ENCODE assay signal across 23 cellular contexts in the genomic region with DNA sequence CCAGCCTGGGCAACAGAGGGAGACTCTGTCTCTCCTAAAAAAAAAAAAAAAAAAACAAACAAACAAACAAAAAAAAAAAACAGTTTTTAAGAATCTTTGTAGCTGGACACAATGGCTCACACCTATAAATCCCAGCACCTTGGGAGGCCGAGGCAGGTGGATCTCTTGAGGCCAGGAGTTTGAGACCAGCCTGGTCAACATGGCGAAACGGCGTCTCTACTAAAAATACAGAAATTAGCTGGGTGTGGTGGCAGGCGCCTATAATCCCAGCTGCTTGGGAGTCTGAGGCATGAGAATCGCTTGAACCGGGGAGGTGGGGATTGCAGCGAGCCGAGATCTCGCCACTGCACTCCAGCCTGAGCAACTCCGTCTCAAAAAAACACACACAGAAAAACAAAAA. TPM values are rescaled to one million over a fixed set of nuclear protein-coding genes. Genes with fewer than 3 reads are reported as not detected.
DNase-seq lines count a peak whose midpoint lies in the region; ATAC-seq and TF ChIP-seq lines count a peak whose summit lies in the region.
"Had no signal": no experiment of that assay in that cellular context is flagged by ENCODE, and none has a peak within 500 bp of the region (broad histone marks: within the 10 kb centered on the region; RNA-seq: fewer than 3 reads in every experiment).

No MANE protein-coding gene starts in this region.

- intact Hi-C loops in esophagus muscularis mucosa (cut with DNase I) = no loop called here

- no peak for TF ChIP-seq POLR2A in esophagus muscularis mucosa (IDR thresholded peaks at IDR 0.05; ENCODE audit: low read depth)

- ATAC-seq in GM21447 (IDR thresholded peaks at IDR 0.05; ENCODE audit: unreplicated experiment) = no peak
- ATAC-seq: A549, SK-N-SH treated with all-trans-retinoic acid at 6 μM for 48 hours had no signal

- no peaks in the 10 kb centered on the region for H3K27me3 ChIP-seq in esophagus muscularis mucosa
- H3K27me3 ChIP-seq: BLaER1 treated with 17β-estradiol and CSF1 and Interleukin-3, amounts not matched to agents 10 nM and 100 nM; esophagus squamous epithelium; neutrophil; upper lobe of right lung had no signal

- H3K4me3 Mint-ChIP-seq in activated T-cell treated with anti-CD3 and anti-CD28 coated beads, Interleukin-2, amount 50 U/mL, for 24 hours = no peak overlapping the region
- no peak overlapping the region for H3K4me3 Mint-ChIP-seq in IgD-negative memory B cell
- H3K4me3 Mint-ChIP-seq in progenitor cell of endocrine pancreas (ENCODE audit: low read depth) = no peak overlapping the region
- H3K4me3 Mint-ChIP-seq: mesothelial cell of epicardium had no signal

- peaks cover 93% of the 10 kb centered on the region for H3K36me3 Mint-ChIP-seq in activated T-cell treated with anti-CD3 and anti-CD28 coated beads, Interleukin-2, amount 50 U/mL, for 24 hours (ENCODE audit: low read depth)
- H3K36me3 Mint-ChIP-seq in IgD-negative memory B cell (peaks cover 3% of the 10 kb centered on the region), progenitor cell of endocrine pancreas (ENCODE audit: insufficient read depth) (peaks cover 26% of the 10 kb centered on the region)

- H3K9me3 ChIP-seq in esophagus muscularis mucosa = no peaks in the 10 kb centered on the region
- H3K9me3 ChIP-seq: A549; BLaER1 treated with 17β-estradiol and CSF1 and Interleukin-3, amounts not matched to agents 10 nM and 100 nM; esophagus squamous epithelium; upper lobe of right lung had no signal

- WGBS in esophagus muscularis mucosa = 97% methylated on average over 11 of the region's 11 CpGs

- H3K36me3 ChIP-seq in esophagus muscularis mucosa = peaks cover 65 to 98% (median 82%) of the 10 kb centered on the region in 4 donors

- no peak for TF ChIP-seq CTCF in esophagus muscularis mucosa (IDR thresholded peaks at IDR 0.05)
- TF ChIP-seq CTCF in progenitor cell of endocrine pancreas (IDR thresholded peaks at IDR 0.05; ENCODE audit: unreplicated experiment) = no peak

- H3K4me1 ChIP-seq in esophagus muscularis mucosa = peaks cover 13 to 48% (median 33%) of the 10 kb centered on the region in 4 donors
- H3K4me1 ChIP-seq: A549, upper lobe of right lung had no signal

- H3K9me3 Mint-ChIP-seq in activated T-cell treated with anti-CD3 and anti-CD28 coated beads, Interleukin-2, amount 50 U/mL, for 24 hours = no peaks in the 10 kb centered on the region
- H3K9me3 Mint-ChIP-seq in IgD-negative memory B cell (no peaks in the 10 kb centered on the region), progenitor cell of endocrine pancreas (ENCODE audit: low read depth) (no peaks in the 10 kb centered on the region)
- H3K9me3 Mint-ChIP-seq: mesothelial cell of epicardium had no signal

- peak overlapping the region; percentile 61 for H3K27ac Mint-ChIP-seq in activated T-cell treated with anti-CD3 and anti-CD28 coated beads, Interleukin-2, amount 50 U/mL, for 24 hours
- H3K27ac Mint-ChIP-seq in IgD-negative memory B cell (peak overlapping the region; percentile 23 to 76 (median 64)), progenitor cell of endocrine pancreas (no peak overlapping the region)

- H3K27me3 Mint-ChIP-seq in activated T-cell treated with anti-CD3 and anti-CD28 coated beads, Interleukin-2, amount 50 U/mL, for 24 hours = no peaks in the 10 kb centered on the region
- H3K27me3 Mint-ChIP-seq in IgD-negative memory B cell (no peaks in the 10 kb centered on the region), progenitor cell of endocrine pancreas (no peaks in the 10 kb centered on the region)

- TF ChIP-seq EP300 in esophagus muscularis mucosa (IDR thresholded peaks at IDR 0.05) = no peak

- no peaks in the 10 kb centered on the region for H3K4me1 Mint-ChIP-seq in activated T-cell treated with anti-CD3 and anti-CD28 coated beads, Interleukin-2, amount 50 U/mL, for 24 hours (ENCODE audit: low read depth)
- H3K4me1 Mint-ChIP-seq in IgD-negative memory B cell (no peaks in the 10 kb centered on the region), progenitor cell of endocrine pancreas (ENCODE audit: low read depth) (no peaks in the 10 kb centered on the region)

- peak overlapping the region in 3 of 4 donors; percentile 28 to 60 (median 48) for H3K27ac ChIP-seq in esophagus muscularis mucosa (replicated peaks in 1 of 4)
- H3K27ac ChIP-seq: A549, neutrophil, upper lobe of right lung had no signal

- no peak for DNase-seq in activated T-cell treated with anti-CD3 and anti-CD28 coated beads, Interleukin-2, amount 50 U/mL, for 24 hours
- DNase-seq in activated T-cell treated with anti-CD3 and anti-CD28 coated beads for 4 hours (no peak), esophagus muscularis mucosa (ENCODE audit: extremely low spot score) (no peak), NK-92 (lab: John Stamatoyannopoulos, UW; ENCODE audit: unreplicated experiment) (no peak), progenitor cell of endocrine pancreas (ENCODE audit: low spot score, unreplicated experiment) (no peak)
- peak; percentile 4 for DNase-seq in stimulated activated CD8-positive, alpha-beta memory T cell treated with anti-CD3 and anti-CD28 coated beads, Interleukin-4, amount 100 ng/mL, for 48 hours
- DNase-seq: activated CD8-positive, alpha-beta memory T cell treated with anti-CD3 and anti-CD28 coated beads, Interleukin-2, amount 50 U/mL, for 48 hours; Calu3; EL; esophagus squamous epithelium; NCI-H1048; NCI-H2081; retina; stimulated activated naive CD4-positive, alpha-beta T cell treated with Interleukin-2 at 50 U/mL for 16 hours; T1000; upper lobe of right lung had no signal

- H3K4me3 ChIP-seq in esophagus muscularis mucosa = no peak overlapping the region
- H3K4me3 ChIP-seq: A549; BLaER1 treated with 17β-estradiol and CSF1 and Interleukin-3, amounts not matched to agents 10 nM and 100 nM; esophagus squamous epithelium; upper lobe of right lung had no signal

RNA-seq across cellular contexts. Expression of a gene that starts 53.1 kb away (rescaled TPM):
- polyA plus RNA-seq in IgD-negative memory B cell = 0.60 TPM
- total RNA-seq in esophagus muscularis mucosa (10 to 100 TPM; 10.8 to 24.4 (median 12.0) TPM), progenitor cell of endocrine pancreas (15.2 and 16.4 TPM in 2 replicates)
